In the genomic region with DNA sequence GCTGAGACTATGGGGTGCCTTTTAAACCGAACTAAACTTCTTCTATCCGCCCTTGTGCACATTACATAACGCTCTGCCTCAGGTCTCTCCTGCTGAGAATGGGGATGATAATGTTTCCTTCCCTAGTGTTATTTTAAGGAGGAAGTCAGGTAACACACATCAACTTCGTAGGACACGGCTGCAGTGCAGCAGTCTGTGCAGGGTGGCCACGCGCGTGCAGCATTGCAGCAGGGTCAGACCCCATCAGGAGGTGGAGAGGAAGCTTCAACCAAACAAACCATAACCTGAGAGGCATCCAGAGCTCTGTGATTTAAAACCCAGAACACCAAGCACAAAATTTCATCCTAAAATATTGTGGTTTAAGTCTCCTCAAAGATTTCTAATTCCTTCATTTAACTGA, we compare ENCODE assay signal across 26 cellular contexts. TPM values are rescaled to one million over a fixed set of nuclear protein-coding genes. Genes with fewer than 3 reads are reported as not detected.
DNase-seq lines count a peak whose midpoint lies in the region; TF ChIP-seq lines count a peak whose summit lies in the region.
"Had no signal": no experiment of that assay in that cellular context is flagged by ENCODE, and none has a peak within 500 bp of the region (broad histone marks: within the 10 kb centered on the region; RNA-seq: fewer than 3 reads in every experiment).

No MANE protein-coding gene starts in this region.

- H3K4me1 Mint-ChIP-seq in osteocyte (ENCODE audit: unreplicated experiment): no peaks in the 10 kb centered on the region
- H3K4me1 Mint-ChIP-seq: B cell; CD14-positive monocyte; CD4-positive, alpha-beta memory T cell; CD4-positive, CD25-positive, alpha-beta regulatory T cell; CD8-positive, alpha-beta memory T cell had no signal

- H3K27ac Mint-ChIP-seq in osteocyte (ENCODE audit: unreplicated experiment): no peak overlapping the region
- H3K27ac Mint-ChIP-seq: B cell; CD4-positive, alpha-beta memory T cell; CD4-positive, alpha-beta T cell; CD4-positive, CD25-positive, alpha-beta regulatory T cell; CD8-positive, alpha-beta memory T cell; CD8-positive, alpha-beta T cell had no signal

- H3K4me3 Mint-ChIP-seq in osteocyte (ENCODE audit: unreplicated experiment): no peak overlapping the region
- H3K4me3 Mint-ChIP-seq: B cell; CD14-positive monocyte; CD4-positive, alpha-beta memory T cell; CD4-positive, alpha-beta T cell; CD4-positive, CD25-positive, alpha-beta regulatory T cell; CD8-positive, alpha-beta memory T cell; CD8-positive, alpha-beta T cell had no signal

- no peaks in the 10 kb centered on the region for H3K9me3 Mint-ChIP-seq in osteocyte (ENCODE audit: unreplicated experiment)
- H3K9me3 Mint-ChIP-seq: CD4-positive, alpha-beta T cell; CD8-positive, alpha-beta T cell had no signal

- H3K27me3 Mint-ChIP-seq in osteocyte (ENCODE audit: unreplicated experiment): peaks cover 9% of the 10 kb centered on the region
- H3K27me3 Mint-ChIP-seq: B cell; CD4-positive, alpha-beta memory T cell; CD4-positive, CD25-positive, alpha-beta regulatory T cell had no signal

- no peak for TF ChIP-seq CTCF in osteocyte (IDR thresholded peaks at IDR 0.05)

- DNase-seq in osteocyte (ENCODE audit: extremely low spot score, unreplicated experiment): peak; percentile 56
- no peak for DNase-seq in stimulated activated CD4-positive, alpha-beta T cell treated with anti-CD3 and anti-CD28 coated beads, Interleukin-2, amount 100 ng/mL, for 24 hours
- DNase-seq: 8988T; ACHN; AML-193; BE2C; C1 segment of cervical spinal cord; Caco-2; Calu3; CD4-positive, alpha-beta memory T cell; CD4-positive, alpha-beta T cell; CD4-positive, CD25-positive, alpha-beta regulatory T cell; CD8-positive, alpha-beta memory T cell; CD8-positive, alpha-beta T cell; COR-L47; DMS 273 treated with DMSO at 0.1 percent for 48 hours; DMS153; DMS53; DMS79; DMS79 treated with DMSO at 0.1 percent for 48 hours; DND-41; EL had no signal

- H3K36me3 Mint-ChIP-seq in osteocyte (ENCODE audit: unreplicated experiment): no peaks in the 10 kb centered on the region
- H3K36me3 Mint-ChIP-seq: CD14-positive monocyte; CD4-positive, alpha-beta memory T cell; CD4-positive, CD25-positive, alpha-beta regulatory T cell; CD8-positive, alpha-beta memory T cell; CD8-positive, alpha-beta T cell had no signal

RNA-seq across cellular contexts. Expression of a gene that starts 50.6 kb away (rescaled TPM):
- total RNA-seq in osteocyte: not detected in 2 replicates
- total RNA-seq: A172; B cell; Caco-2; Calu3; CD4-positive, alpha-beta memory T cell; CD4-positive, CD25-positive, alpha-beta regulatory T cell; CD8-positive, alpha-beta memory T cell; CD8-positive, alpha-beta T cell; Daoy had no signal
